In the genomic region with DNA sequence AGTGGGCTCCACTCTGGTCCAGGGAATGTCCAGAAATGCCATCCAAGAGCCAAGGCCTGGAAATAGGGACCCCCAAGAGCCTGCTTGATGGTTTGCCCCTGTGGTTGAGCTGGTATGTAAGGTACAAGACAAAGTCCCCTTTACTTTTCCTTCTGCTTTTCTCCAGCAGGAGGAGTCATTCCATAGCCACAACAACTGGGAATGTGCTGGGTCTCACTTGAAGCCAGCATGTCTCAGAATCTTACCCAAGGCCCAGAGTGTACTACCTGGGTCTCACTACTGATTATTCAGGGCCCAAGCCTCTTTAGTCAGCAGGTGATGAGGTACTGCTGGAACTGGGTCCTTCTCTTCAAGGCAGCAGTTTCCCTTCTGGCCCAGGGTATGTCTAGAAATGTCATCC, we compare ENCODE assay signal across 10 cellular contexts.
A peak's percentile ranks its signal among the peaks of the same experiment; 100 is the strongest.
DNase-seq lines count a peak whose midpoint lies in the region; ATAC-seq, FAIRE-seq and TF ChIP-seq lines count a peak whose summit lies in the region.
"Had no signal": no experiment of that assay in that cellular context is flagged by ENCODE, and none has a peak within 500 bp of the region (broad histone marks: within the 10 kb centered on the region; RNA-seq: fewer than 3 reads in every experiment).

No MANE protein-coding gene starts in this region.

- TF ChIP-seq EP300 in ovary (IDR thresholded peaks at IDR 0.05): no peak

- BruUV-seq in endothelial cell of umbilical vein (replicated peaks; lab: Mats Ljungman, UMichigan): no TSS peak

- no peak for ATAC-seq in HG03045 (IDR thresholded peaks at IDR 0.05; ENCODE audit: unreplicated experiment)
- no peak for ATAC-seq in HG02571 (IDR thresholded peaks at IDR 0.05; ENCODE audit: unreplicated experiment)
- ATAC-seq: stimulated activated effector memory CD8-positive, alpha-beta T cell treated with anti-CD3 and anti-CD28 coated beads, Interleukin-12 subunit alpha, Interleukin-12 subunit beta, amount 100 ng/mL, for 72 hours had no signal

- CTCF ChIA-PET in endothelial cell of umbilical vein (lab: Charles Lee): interaction anchor here (0.8 to 6.1 kb wide), 23 partner anchors 11 to 240 kb away, joined by 3 to 149 read pairs (median 3); a partner anchor contains a TSS

- TF ChIP-seq CTCF in D721Med (IDR thresholded peaks at IDR 0.05; ENCODE audit: insufficient read depth, missing control alignments) (peak; percentile 39), endothelial cell of umbilical vein (IDR thresholded peaks at IDR 0.05; ENCODE audit: extremely low read depth in 1 of 2, insufficient read depth in 1 of 2, low read depth in 1 of 2, low read length in 2 of 2) (peak; percentile 46 to 67), ovary (IDR thresholded peaks at IDR 0.05) (no peak)

- H3K79me2 ChIP-seq in endothelial cell of umbilical vein (ENCODE audit: control insufficient read depth, insufficient read depth, low read length): no peaks in the 10 kb centered on the region

- H3K27ac ChIP-seq in endothelial cell of umbilical vein (ENCODE audit: insufficient read depth, low read depth, low read length): no peak overlapping the region
- H3K27ac ChIP-seq in ovary: no peak overlapping the region

- no peak overlapping the region for H3K4me2 ChIP-seq in endothelial cell of umbilical vein (ENCODE audit: insufficient read depth, low read length)

- peak overlapping the region; percentile 65 for H2AFZ ChIP-seq in endothelial cell of umbilical vein (ENCODE audit: low read depth, low read length)

- H3K27me3 ChIP-seq in endothelial cell of umbilical vein (ENCODE audit: control insufficient read depth in 2 of 2, insufficient read depth in 2 of 2, low read length in 2 of 2) (no peaks in the 10 kb centered on the region), ovary (no peaks in the 10 kb centered on the region)

- TF ChIP-seq POLR2A in endothelial cell of umbilical vein (IDR thresholded peaks at IDR 0.05; ENCODE audit: low read depth, low read length) (no peak), ovary (IDR thresholded peaks at IDR 0.05) (no peak)

- H3K9ac ChIP-seq in endothelial cell of umbilical vein (replicated peaks; ENCODE audit: extremely low read depth, insufficient read depth, low read length): no peak overlapping the region

- DNase-seq in D721Med (ENCODE audit: insufficient read length, low spot score) (no peak), M059J (ENCODE audit: low read depth) (peak; percentile 27), endothelial cell of umbilical vein (ENCODE audit: low read depth, low spot score) (peak; percentile 78), lung microvascular endothelial cell (ENCODE audit: low read depth in 2 of 2) (peak; percentile 53 to 78), activated gamma-delta T cell (lab: John Stamatoyannopoulos, UW) (no peak), ovary (no peak)
- DNase-seq: nucleus accumbens had no signal

- H3K9me3 ChIP-seq in endothelial cell of umbilical vein (replicated peaks; ENCODE audit: control insufficient read depth, insufficient read depth, low read length): no peaks in the 10 kb centered on the region
- H3K9me3 ChIP-seq in ovary: no peaks in the 10 kb centered on the region

- dilution Hi-C loops in endothelial cell of umbilical vein (cut with MboI; ENCODE audit: extremely low pct_ligation_motif_present, low sequenced_read_pairs): no loop called here

- FAIRE-seq in D721Med (lab: Jason Lieb, UNC): no peak
- FAIRE-seq in endothelial cell of umbilical vein (lab: Jason Lieb, UNC): peak; percentile 63

- intact Hi-C loops in endothelial cell of umbilical vein (cut with micrococcal nuclease) (loop anchor here (1.0 to 5.0 kb wide), 7 partner anchors 23 to 238 kb away; a partner anchor contains a TSS), ovary (cut with DNase I) (no loop called here)

- H3K4me1 ChIP-seq in endothelial cell of umbilical vein (ENCODE audit: control insufficient read depth, extremely low read depth, insufficient read depth, low read length) (no peaks in the 10 kb centered on the region), ovary (ENCODE audit: insufficient read depth) (no peaks in the 10 kb centered on the region)

- H3K4me3 ChIP-seq in endothelial cell of umbilical vein (replicated peaks in 1 of 3; ENCODE audit: insufficient read depth in 1 of 3, low read depth in 1 of 3, low read length in 3 of 3) (no peak overlapping the region), ovary (no peak overlapping the region)

- H4K20me1 ChIP-seq in endothelial cell of umbilical vein (replicated peaks; ENCODE audit: control insufficient read depth, extremely low read depth, insufficient read depth, low read length): no peaks in the 10 kb centered on the region

- H3K36me3 ChIP-seq in endothelial cell of umbilical vein (ENCODE audit: control insufficient read depth in 2 of 2, extremely low read depth in 1 of 2, insufficient read depth in 2 of 2, low read length in 2 of 2) (no peaks in the 10 kb centered on the region), ovary (no peaks in the 10 kb centered on the region)

- no peaks in the 10 kb centered on the region for H3K9me1 ChIP-seq in endothelial cell of umbilical vein (replicated peaks; ENCODE audit: control insufficient read depth, extremely low read depth, insufficient read depth, low read length)

- POLR2A ChIA-PET in endothelial cell of umbilical vein (lab: Charles Lee): interaction anchor here (1.1 kb wide), 1 partner anchor 62 kb away, joined by 6 read pairs; a partner anchor contains a TSS

TF ChIP-seq in endothelial cell of umbilical vein, 7 proteins besides CTCF, POLR2A, EP300 and RAD21:
- TF ChIP-seq MYC (IDR thresholded peaks at IDR 0.05; ENCODE audit: low read depth, low read length) (no peak), FOS (IDR thresholded peaks at IDR 0.05; ENCODE audit: borderline replicate concordance, insufficient read depth, low read length) (no peak), EZH2 (IDR thresholded peaks at IDR 0.05; ENCODE audit: borderline replicate concordance, low read depth, low read length, severe bottlenecking) (no peak), JUN (IDR thresholded peaks at IDR 0.05; ENCODE audit: borderline replicate concordance, insufficient read depth, insufficient read length, low read depth) (no peak), GATA2 (IDR thresholded peaks at IDR 0.05; ENCODE audit: insufficient read depth, insufficient read length, low read depth, low read length) (no peak), POLR2AphosphoS5 (IDR thresholded peaks at IDR 0.05; ENCODE audit: insufficient read depth, low read depth, low read length) (no peak)
- TF ChIP-seq, protein P1, sequence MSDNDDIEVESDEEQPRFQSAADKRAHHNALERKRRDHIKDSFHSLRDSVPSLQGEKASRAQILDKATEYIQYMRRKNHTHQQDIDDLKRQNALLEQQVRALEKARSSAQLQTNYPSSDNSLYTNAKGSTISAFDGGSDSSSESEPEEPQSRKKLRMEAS (IDR thresholded peaks at IDR 0.05; ENCODE audit: insufficient read depth, insufficient read length): no peak

Comparison
In these comparisons a context has a peak if more than half of its experiments do, and no peak if none do; other contexts are left out.
1. DNase-seq: peak in M059J (single experiment), endothelial cell of umbilical vein (single experiment) and lung microvascular endothelial cell (2 of 2); none in D721Med (single experiment), activated gamma-delta T cell (single experiment) and ovary (0 of 5).
2. CTCF ChIP-seq: peak in D721Med (single experiment) and endothelial cell of umbilical vein (2 of 2); none in ovary (0 of 3).